In the genomic region with DNA sequence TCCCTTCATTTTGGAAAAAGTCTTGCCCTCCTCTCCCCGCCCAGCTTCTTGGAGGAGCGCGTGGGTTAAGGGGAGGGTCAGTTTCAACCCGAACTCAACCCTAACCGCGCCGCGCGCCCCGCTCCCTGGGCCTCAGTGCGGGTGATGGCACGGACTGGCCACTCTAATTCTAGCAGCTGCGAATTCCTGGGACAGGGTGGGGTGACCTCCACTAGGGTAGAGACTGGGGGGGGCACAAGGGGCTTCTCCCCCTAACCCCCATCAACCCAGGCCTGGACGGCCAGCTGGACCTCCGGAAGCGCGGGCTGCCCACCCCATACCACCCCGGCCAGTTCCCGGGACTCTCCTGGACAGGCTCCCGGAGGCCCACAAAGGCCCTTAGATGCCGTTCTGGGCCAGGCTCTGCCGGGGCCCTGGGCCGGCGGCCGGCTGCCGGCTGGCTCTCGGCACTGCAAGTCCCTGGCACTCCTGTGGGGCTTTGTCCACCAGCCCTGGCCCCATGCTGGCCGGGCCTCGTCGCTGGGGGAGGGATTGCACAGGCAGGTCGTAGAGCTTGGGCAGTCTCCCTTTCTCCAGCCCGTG, we compare ENCODE assay signal across 7 cellular contexts. TPM values are rescaled to one million over a fixed set of nuclear protein-coding genes. Genes with fewer than 3 reads are reported as not detected.
DNase-seq lines count a peak whose midpoint lies in the region; ATAC-seq, FAIRE-seq and TF ChIP-seq lines count a peak whose summit lies in the region.

No MANE protein-coding gene starts in this region.

- no peak for DNase-seq in bronchial epithelial cell (ENCODE audit: low read depth)
- no peak for DNase-seq in left colon
- no peak for DNase-seq in stomach

- no peaks in the 10 kb centered on the region for H3K9me3 ChIP-seq in stomach

- peaks cover 11 to 16% (median 12%) of the 10 kb centered on the region in 4 donors for H3K4me1 ChIP-seq in stomach

- H3K4me3 ChIP-seq in bronchial epithelial cell (ENCODE audit: low read depth, low read length) (peak overlapping the region; percentile 49), stomach (peak overlapping the region; percentile 59 to 64 (median 62))

- intact Hi-C loops in left colon (cut with DNase I, micrococcal nuclease), result loop anchor here in 1 of 2 donors (5.0 kb wide), 1 partner anchor 179 kb away; no protein-coding TSS in a partner anchor
- intact Hi-C loops in stomach (cut with DNase I; ENCODE audit: low total_unique reads), result loop anchor here (2.0 to 5.0 kb wide), 2 partner anchors 74 to 180 kb away; no protein-coding TSS in a partner anchor

- WGBS in stomach, 5 donors, result 33 to 77% (median 35%) methylated on average over 10 to 32 of the region's 32 CpGs

- H3K27me3 ChIP-seq in bronchial epithelial cell (ENCODE audit: control insufficient read depth, insufficient read depth, low read length) (peaks cover under 1% of the 10 kb centered on the region), stomach (peaks cover 0 to 34% (median 0%) of the 10 kb centered on the region in 3 donors)

- ATAC-seq in HG03521 (IDR thresholded peaks at IDR 0.05; ENCODE audit: unreplicated experiment) (peak; percentile 10), left colon (peak; percentile 2), GM21619 (IDR thresholded peaks at IDR 0.05; ENCODE audit: unreplicated experiment) (no peak), HG03280 (IDR thresholded peaks at IDR 0.05; ENCODE audit: unreplicated experiment) (no peak), GM18502 (IDR thresholded peaks at IDR 0.05; ENCODE audit: poor library complexity, unreplicated experiment) (no peak)

- TF ChIP-seq EP300 in stomach (IDR thresholded peaks at IDR 0.05), result no peak

- no peak for TF ChIP-seq CTCF in bronchial epithelial cell (IDR thresholded peaks at IDR 0.05; ENCODE audit: insufficient read depth, low read length, severe bottlenecking)
- no peak for TF ChIP-seq CTCF in stomach (IDR thresholded peaks at IDR 0.05)

- H3K36me3 ChIP-seq in bronchial epithelial cell (ENCODE audit: control insufficient read depth, insufficient read depth, low read length) (no peaks in the 10 kb centered on the region), stomach (no peaks in the 10 kb centered on the region)

- TF ChIP-seq POLR2A in stomach (IDR thresholded peaks at IDR 0.05), result no peak

- H3K27ac ChIP-seq in stomach, result peak overlapping the region in 2 of 5 donors; percentile 40 to 63

- no peak for FAIRE-seq in bronchial epithelial cell (lab: Jason Lieb, UNC)

RNA-seq across cellular contexts. Expression of gene PSD2, which starts 7.2 kb away (rescaled TPM):
- total RNA-seq in bronchial epithelial cell (under 0.01 TPM in 1 of 2 replicates, not detected in the other), left colon (under 1 TPM in 1 of 2 donors, not detected in 1; 0.08 TPM), stomach (under 1 TPM in 1 of 5 donors, not detected in 4; 0.73 TPM)
- polyA plus RNA-seq in stomach, result under 1 TPM in 1 of 3 donors, not detected in 2; 0.05 TPM

Comparison
In these comparisons a context has a peak if more than half of its experiments do, and no peak if none do; other contexts are left out.
1. ATAC-seq: peak in HG03521 (single experiment) and left colon (single experiment); none in GM21619 (single experiment), HG03280 (single experiment) and GM18502 (single experiment).